ENCODE assay signal across 18 cellular contexts in genomic region chr11:951507-951906, GRCh38. TPM values are rescaled to one million over a fixed set of nuclear protein-coding genes. Genes with fewer than 3 reads are reported as not detected.
DNase-seq lines count a peak whose midpoint lies in the region; TF ChIP-seq lines count a peak whose summit lies in the region.
"Had no signal": no experiment of that assay in that cellular context is flagged by ENCODE, and none has a peak within 500 bp of the region (broad histone marks: within the 10 kb centered on the region; RNA-seq: fewer than 3 reads in every experiment).

No MANE protein-coding gene starts in this region.

- H4K91ac ChIP-seq in H9 (ENCODE audit: insufficient read length, low read depth, low read length): no peak overlapping the region

- no peak overlapping the region for H4K5ac ChIP-seq in H9 (ENCODE audit: insufficient read length, low read depth, low read length)

- no peak for DNase-seq in H9
- DNase-seq in hepatocyte (ENCODE audit: low spot score): no peak
- DNase-seq in stomach: no peak
- no peak for DNase-seq in NCI-H2081 treated with DMSO at 0.1 percent for 48 hours (lab: John Stamatoyannopoulos, UW)
- DNase-seq in epidermal melanocyte (ENCODE audit: insufficient read length, low spot score): no peak
- no peak for DNase-seq in neural progenitor cell (ENCODE audit: low spot score)
- DNase-seq in iPS-NIHi11 (ENCODE audit: low spot score): no peak
- DNase-seq: ACHN, DMS79 treated with DMSO at 0.1 percent for 48 hours, KBM-7, NCI-H1105, NCI-H510A, NCI-H774, OCI-M1, SIG-M5 had no signal

- peaks cover 15% of the 10 kb centered on the region for H3F3A ChIP-seq in neural progenitor cell (ENCODE audit: low read depth)

- peaks cover 8% of the 10 kb centered on the region; the same call in 1 of the 2 replicates for H3K4me1 ChIP-seq in H9 (ENCODE audit: insufficient read depth, low read length)
- peaks cover 54% of the 10 kb centered on the region for H3K4me1 ChIP-seq in hepatocyte (ENCODE audit: insufficient read depth)
- H3K4me1 ChIP-seq in mesodermal cell (ENCODE audit: control insufficient read depth, insufficient read depth, low read length, poor library complexity, severe bottlenecking): peaks cover 4% of the 10 kb centered on the region
- H3K4me1 ChIP-seq in stomach: peaks cover 30 to 48% (median 42%) of the 10 kb centered on the region in 4 donors
- peaks cover 26% of the 10 kb centered on the region for H3K4me1 ChIP-seq in neural progenitor cell

- TF ChIP-seq CTCF in H9 (conservative IDR thresholded peaks at IDR 0.05) (no peak), hepatocyte (IDR thresholded peaks at IDR 0.05; ENCODE audit: poor library complexity) (no peak), stomach (IDR thresholded peaks at IDR 0.05) (no peak), neural progenitor cell (IDR thresholded peaks at IDR 0.05) (no peak)

- H3K79me2 ChIP-seq in H9 (ENCODE audit: insufficient read depth, low read length): peaks cover 7% of the 10 kb centered on the region; the same call in 1 of the 2 replicates
- H3K79me2 ChIP-seq in hepatocyte: peaks cover 76% of the 10 kb centered on the region
- peaks cover 97% of the 10 kb centered on the region for H3K79me2 ChIP-seq in neural progenitor cell (ENCODE audit: low read depth)

- no peak overlapping the region for H4K8ac ChIP-seq in H9 (replicated peaks; ENCODE audit: insufficient read length, low read depth, low read length)

- no peak overlapping the region for H3K27ac ChIP-seq in H9 (ENCODE audit: insufficient read length, low read depth, low read length)
- peak overlapping the region; percentile 70 for H3K27ac ChIP-seq in hepatocyte
- H3K27ac ChIP-seq in mesodermal cell (ENCODE audit: low read depth, low read length, severe bottlenecking): peak overlapping the region; percentile 52
- H3K27ac ChIP-seq in stomach: peak overlapping the region in 4 of 5 donors; percentile 24 to 65 (median 30)
- no peak overlapping the region for H3K27ac ChIP-seq in neural progenitor cell
- H3K27ac ChIP-seq: RWPE1 had no signal

- TF ChIP-seq EP300 in stomach (IDR thresholded peaks at IDR 0.05): no peak

- H3K27me3 ChIP-seq in H9 (ENCODE audit: insufficient read depth, low read length) (no peaks in the 10 kb centered on the region), hepatocyte (no peaks in the 10 kb centered on the region), stomach (no peaks in the 10 kb centered on the region), neural progenitor cell (no peaks in the 10 kb centered on the region)

- H3K4me3 Mint-ChIP-seq in H9 (no peak overlapping the region), neural progenitor cell (no peak overlapping the region)
- H3K4me3 Mint-ChIP-seq: CD14-positive monocyte had no signal

- H3K9ac ChIP-seq in H9 (ENCODE audit: extremely low read depth, insufficient read length, low read length) (no peak overlapping the region), neural progenitor cell (no peak overlapping the region)

- no peaks in the 10 kb centered on the region for H3K9me2 ChIP-seq in hepatocyte (replicated peaks; ENCODE audit: insufficient read depth)

- WGBS in H9 (ENCODE audit: extremely low coverage, insufficient read length, low lambda C conversion rate): no CpG with 5 or more reads among the region's 9 CpGs
- 86% methylated on average over 9 of the region's 9 CpGs for WGBS in hepatocyte (ENCODE audit: low lambda C conversion rate, missing lambda C conversion rate)
- WGBS in mesodermal cell (ENCODE audit: insufficient coverage in 2 of 2), 2 experiments: 91 to 95% methylated on average over 8 to 9 of the region's 9 CpGs
- 88 to 91% (median 89%) methylated on average over 9 of the region's 9 CpGs for WGBS in stomach, 5 donors

- no peak overlapping the region for H3K4me3 ChIP-seq in hepatocyte
- H3K4me3 ChIP-seq in mesodermal cell (ENCODE audit: extremely low read depth, insufficient read depth, low read length, poor library complexity, severe bottlenecking): no peak overlapping the region
- H3K4me3 ChIP-seq in stomach: no peak overlapping the region
- no peak overlapping the region for H3K4me3 ChIP-seq in neural progenitor cell

- no peak overlapping the region for H3K4ac ChIP-seq in H9 (ENCODE audit: low read depth, low read length)

- H3T11ph ChIP-seq in H9 (ENCODE audit: low read length): no peak overlapping the region

- H3K9me3 Mint-ChIP-seq in H9: peaks cover 3 to 12% of the 10 kb centered on the region in 2 experiments; a peak in 4 of 5 replicates
- peaks cover 16% of the 10 kb centered on the region for H3K9me3 Mint-ChIP-seq in neural progenitor cell

- peaks cover 3% of the 10 kb centered on the region for H3K79me1 ChIP-seq in H9 (ENCODE audit: insufficient read depth, low read depth, low read length, poor library complexity, severe bottlenecking)

- H3K4me2 ChIP-seq in H9 (ENCODE audit: insufficient read depth, insufficient read length, low read length) (no peak overlapping the region), hepatocyte (peak overlapping the region; percentile 57), neural progenitor cell (no peak overlapping the region)

- H3K9me3 ChIP-seq in H9 (ENCODE audit: control insufficient read depth, low read depth, low read length) (no peaks in the 10 kb centered on the region), hepatocyte (ENCODE audit: low read depth) (no peaks in the 10 kb centered on the region), mesodermal cell (ENCODE audit: control insufficient read depth, low read length) (peaks cover 5% of the 10 kb centered on the region), stomach (peaks cover 0 to 15% (median 6%) of the 10 kb centered on the region in 4 donors), neural progenitor cell (ENCODE audit: low read depth) (no peaks in the 10 kb centered on the region)

- H4K20me1 ChIP-seq in H9 (ENCODE audit: control insufficient read depth, insufficient read depth, insufficient read length): no peaks in the 10 kb centered on the region
- peaks cover 24% of the 10 kb centered on the region for H4K20me1 ChIP-seq in hepatocyte (ENCODE audit: insufficient read depth, poor library complexity, severe bottlenecking)
- H4K20me1 ChIP-seq in neural progenitor cell (ENCODE audit: low read depth): peaks cover 50% of the 10 kb centered on the region

- H3K18ac ChIP-seq in H9 (ENCODE audit: insufficient read length, low read depth, low read length): no peak overlapping the region

- H3K27me3 Mint-ChIP-seq in H9 (ENCODE audit: low read depth) (no peaks in the 10 kb centered on the region), neural progenitor cell (ENCODE audit: insufficient read depth, low read depth) (peaks cover 5% of the 10 kb centered on the region)

- H3K56ac ChIP-seq in H9 (ENCODE audit: insufficient read length, low read depth, low read length): no peak overlapping the region

- H3K36me3 ChIP-seq in hepatocyte (replicated peaks; ENCODE audit: insufficient read depth, low read depth) (no peaks in the 10 kb centered on the region), mesodermal cell (ENCODE audit: control insufficient read depth, insufficient read depth, low read length) (peaks cover 57% of the 10 kb centered on the region), stomach (peaks cover 0 to 27% (median 16%) of the 10 kb centered on the region in 4 donors), neural progenitor cell (no peaks in the 10 kb centered on the region)

- H3K27ac Mint-ChIP-seq in H9 (peak overlapping the region; percentile 19 to 62 (median 23); a peak in 1 of 7 replicates), neural progenitor cell (no peak overlapping the region)

- intact Hi-C loops in stomach (cut with DNase I; ENCODE audit: low total_unique reads): no loop called here

- H2AK5ac ChIP-seq in H9 (ENCODE audit: insufficient read length, low read length): no peak overlapping the region

- H3K23ac ChIP-seq in H9 (ENCODE audit: insufficient read length, low read depth, low read length): no peak overlapping the region

- peaks cover 54 to 66% of the 10 kb centered on the region in 2 experiments for H3K4me1 Mint-ChIP-seq in H9
- H3K4me1 Mint-ChIP-seq in neural progenitor cell: peaks cover 35% of the 10 kb centered on the region

- H3K23me2 ChIP-seq in H9 (ENCODE audit: insufficient read length, low read depth, low read length, poor library complexity, severe bottlenecking): no peaks in the 10 kb centered on the region

- no peak for TF ChIP-seq POLR2A in stomach (IDR thresholded peaks at IDR 0.05)

- no peak overlapping the region for H2BK20ac ChIP-seq in H9 (ENCODE audit: low read depth, low read length, poor library complexity, severe bottlenecking)

- H3K14ac ChIP-seq in H9 (ENCODE audit: insufficient read depth, low read length): no peak overlapping the region

- H2BK12ac ChIP-seq in H9 (ENCODE audit: insufficient read length, low read depth, low read length): no peak overlapping the region

- H2AFZ ChIP-seq in H9 (ENCODE audit: low read length) (no peak overlapping the region), hepatocyte (no peak overlapping the region), neural progenitor cell (replicated peaks) (no peak overlapping the region)

- peaks cover 13 to 23% (median 16%) of the 10 kb centered on the region in 3 experiments for H3K36me3 Mint-ChIP-seq in H9 (ENCODE audit: insufficient read depth in 1 of 3, low read depth in 3 of 3)
- H3K36me3 Mint-ChIP-seq in neural progenitor cell: peaks cover 24% of the 10 kb centered on the region

- H2BK15ac ChIP-seq in H9 (ENCODE audit: low read depth, low read length): no peak overlapping the region

- H2BK5ac ChIP-seq in H9 (ENCODE audit: insufficient read length, low read length): no peak overlapping the region

- no peak overlapping the region for H2BK120ac ChIP-seq in H9 (ENCODE audit: low read depth, low read length, poor library complexity, severe bottlenecking)

RNA-seq across cellular contexts. Expression of gene AP2A2, which starts 25.8 kb away (rescaled TPM):
- 51.7 and 53.7 TPM in 2 replicates for total RNA-seq in H9 (2021)
- 57.8 and 68.0 TPM in 2 replicates for total RNA-seq in hepatocyte
- polyA plus RNA-seq in hepatocyte: 49.7 and 56.2 TPM in 2 replicates
- polyA plus RNA-seq in mesodermal cell (2013, experiment 1 of 2): 92.0 TPM
- 76.9 TPM for polyA plus RNA-seq in mesodermal cell (2013, experiment 2 of 2)
- 100 to 1,000 TPM in 2 of 5 donors, 10 to 100 TPM in 3; 30.3 to 350 (median 64.5) TPM for total RNA-seq in stomach
- polyA plus RNA-seq in stomach: 10 to 100 TPM; 15.0 to 19.1 (median 18.1) TPM
- 50.4 and 67.5 TPM in 2 replicates for total RNA-seq in neural progenitor cell (ENCODE audit: low replicate concordance)

RNA-seq across cellular contexts. Expression of gene CHID1, which starts 40.9 kb away (rescaled TPM):
- total RNA-seq in H9 (2021) (87.2 and 89.4 TPM in 2 replicates), hepatocyte (61.5 and 92.4 TPM in 2 replicates), stomach (100 to 1,000 TPM in 1 of 5 donors, 10 to 100 TPM in 4; 35.4 to 121 (median 78.6) TPM), neural progenitor cell (ENCODE audit: low replicate concordance) (56.6 and 62.9 TPM in 2 replicates)
- polyA plus RNA-seq in hepatocyte (152 and 155 TPM in 2 replicates), stomach (10 to 100 TPM; 40.9 to 46.4 (median 42.3) TPM)
- 83.5 TPM for polyA plus RNA-seq in mesodermal cell (2013, experiment 1 of 2)
- polyA plus RNA-seq in mesodermal cell (2013, experiment 2 of 2): 70.4 TPM

Comparison
In these comparisons a context has a peak if more than half of its experiments do, and no peak if none do; other contexts are left out.
1. H3K27ac ChIP-seq: peak in hepatocyte (single experiment), mesodermal cell (single experiment) and stomach (4 of 5); none in H9 (single experiment) and neural progenitor cell (single experiment).